In genomic region chr15:40072216-40072990, GRCh38 we compare ENCODE assay signal across 22 cellular contexts. TPM values are rescaled to one million over a fixed set of nuclear protein-coding genes. Genes with fewer than 3 reads are reported as not detected.
DNase-seq lines count a peak whose midpoint lies in the region; ATAC-seq and TF ChIP-seq lines count a peak whose summit lies in the region.
"Had no signal": no experiment of that assay in that cellular context is flagged by ENCODE, and none has a peak within 500 bp of the region (broad histone marks: within the 10 kb centered on the region; RNA-seq: fewer than 3 reads in every experiment).

No MANE protein-coding gene starts in this region.

- DNase-seq in CD14-positive monocyte (ENCODE audit: low spot score), result no peak
- DNase-seq in SK-N-MC (ENCODE audit: low read depth, low spot score), result no peak
- peak; percentile 41 to 54 for DNase-seq in heart right ventricle
- peak in 1 of 2 donors; percentile 40 for DNase-seq in trophoblast cell
- no peak for DNase-seq in sigmoid colon
- no peak for DNase-seq in stomach
- DNase-seq: activated CD4-positive, alpha-beta memory T cell treated with anti-CD3 and anti-CD28 coated beads, Interleukin-2, amount 10 ng/mL, durations not matched to agents 7 days and 5 days; activated naive CD4-positive, alpha-beta T cell treated with anti-CD3 and anti-CD28 coated beads, Interleukin-2, amount 50 U/mL, for 16 hours; activated T-cell treated with anti-CD3 and anti-CD28 coated beads, Interleukin-2, amount 50 U/mL, for 1 hour; aorta; CD8-positive, alpha-beta memory T cell; DMS79 treated with DMSO at 0.1 percent for 48 hours; effector memory CD4-positive, alpha-beta T cell; KG1; natural killer cell; NCI-H2081; NCI-H526; stimulated activated CD8-positive, alpha-beta memory T cell treated with anti-CD3 and anti-CD28 coated beads, Interleukin-4, amount 100 ng/mL, for 48 hours; T-helper 17 cell had no signal

- H3K27ac Mint-ChIP-seq in CD14-positive monocyte, result peak overlapping the region in 2 of 7 donors; percentile 3 to 19
- H3K27ac Mint-ChIP-seq: activated CD4-positive, alpha-beta memory T cell treated with anti-CD3 and anti-CD28 coated beads, Interleukin-2, amount 10 ng/mL, durations not matched to agents 7 days and 5 days; natural killer cell; T-helper 17 cell had no signal

- H4K8ac ChIP-seq in trophoblast cell (ENCODE audit: low read depth, low read length), result peak overlapping the region; percentile 37

- H3K14ac ChIP-seq in trophoblast cell (ENCODE audit: low read length), result no peak overlapping the region

- H3K79me1 ChIP-seq in trophoblast cell (ENCODE audit: low read length), result peaks cover 11% of the 10 kb centered on the region

- TF ChIP-seq POLR2A in sigmoid colon (IDR thresholded peaks at IDR 0.05), result no peak
- no peak for TF ChIP-seq POLR2A in stomach (IDR thresholded peaks at IDR 0.05)

- H3K4me1 ChIP-seq in heart right ventricle (peaks cover 11 to 42% (median 28%) of the 10 kb centered on the region in 9 donors), trophoblast cell (ENCODE audit: control insufficient read depth in 1 of 2, insufficient read depth in 2 of 2, low read length in 2 of 2) (peaks cover 17 to 20% of the 10 kb centered on the region in 2 experiments), sigmoid colon (peaks cover 0 to 27% (median 22%) of the 10 kb centered on the region in 4 donors), stomach (peaks cover 27 to 61% (median 49%) of the 10 kb centered on the region in 4 donors)

- H2BK5ac ChIP-seq in trophoblast cell (ENCODE audit: low read depth, low read length, poor library complexity), result no peak overlapping the region

- H3K23ac ChIP-seq in trophoblast cell (ENCODE audit: low read length), result no peak overlapping the region

- peak overlapping the region; percentile 67 to 71 for H3K4me3 Mint-ChIP-seq in CD14-positive monocyte
- H3K4me3 Mint-ChIP-seq: activated CD4-positive, alpha-beta memory T cell treated with anti-CD3 and anti-CD28 coated beads, Interleukin-2, amount 10 ng/mL, durations not matched to agents 7 days and 5 days; natural killer cell; T-helper 17 cell had no signal

- H3K4me2 ChIP-seq in trophoblast cell (ENCODE audit: low read length), result no peak overlapping the region

- H2BK12ac ChIP-seq in trophoblast cell (ENCODE audit: low read length), result peak overlapping the region; percentile 58

- peaks cover 27% of the 10 kb centered on the region for H3K4me1 Mint-ChIP-seq in CD14-positive monocyte

- peaks cover 0 to 3% of the 10 kb centered on the region in 2 donors for H3K36me3 Mint-ChIP-seq in CD14-positive monocyte
- H3K36me3 Mint-ChIP-seq: CD8-positive, alpha-beta memory T cell; natural killer cell had no signal

- H3K27me3 ChIP-seq in heart right ventricle (no peaks in the 10 kb centered on the region), trophoblast cell (ENCODE audit: insufficient read depth, low read length) (no peaks in the 10 kb centered on the region), sigmoid colon (no peaks in the 10 kb centered on the region), stomach (no peaks in the 10 kb centered on the region)
- H3K27me3 ChIP-seq: suprapubic skin had no signal

- TF ChIP-seq EP300 in sigmoid colon (IDR thresholded peaks at IDR 0.05) (no peak), stomach (IDR thresholded peaks at IDR 0.05) (no peak)

- no peak overlapping the region for H3K4ac ChIP-seq in trophoblast cell (ENCODE audit: low read depth, low read length)

- no peak for TF ChIP-seq CTCF in CD14-positive monocyte (IDR thresholded peaks at IDR 0.05)
- peak in 4 of 9 donors; percentile 5 to 26 (median 22) for TF ChIP-seq CTCF in heart right ventricle (IDR thresholded peaks at IDR 0.05)
- peak in 1 of 4 experiments; percentile 4 for TF ChIP-seq CTCF in sigmoid colon (IDR thresholded peaks at IDR 0.05)
- TF ChIP-seq CTCF in stomach (IDR thresholded peaks at IDR 0.05), result no peak

- WGBS in heart right ventricle, 2 donors, result 47 to 51% methylated on average over 34 of the region's 34 CpGs
- no CpG with 5 or more reads among the region's 34 CpGs for WGBS in trophoblast cell (ENCODE audit: extremely low coverage, insufficient coverage, insufficient read length)
- 24 to 71% methylated on average over 34 of the region's 34 CpGs for WGBS in sigmoid colon, 2 donors
- 42 to 67% (median 59%) methylated on average over 22 to 34 of the region's 34 CpGs for WGBS in stomach, 5 donors

- peak overlapping the region; percentile 25 for H2BK120ac ChIP-seq in trophoblast cell (ENCODE audit: insufficient read depth, low read length, poor library complexity)

- H2AK5ac ChIP-seq in trophoblast cell (ENCODE audit: low read length), result peak overlapping the region; percentile 30

- no peak overlapping the region for H2AFZ ChIP-seq in trophoblast cell (ENCODE audit: insufficient read depth, low read length, poor library complexity)

- no peaks in the 10 kb centered on the region for H3K36me3 ChIP-seq in SK-N-MC (ENCODE audit: insufficient read depth, low read length)
- H3K36me3 ChIP-seq in heart right ventricle, result no peaks in the 10 kb centered on the region
- no peaks in the 10 kb centered on the region for H3K36me3 ChIP-seq in trophoblast cell (ENCODE audit: control insufficient read depth in 1 of 2, insufficient read depth in 2 of 2, low read length in 2 of 2)
- no peaks in the 10 kb centered on the region for H3K36me3 ChIP-seq in sigmoid colon
- H3K36me3 ChIP-seq in stomach, result no peaks in the 10 kb centered on the region
- H3K36me3 ChIP-seq: suprapubic skin had no signal

- H3K9ac ChIP-seq in SK-N-MC (ENCODE audit: insufficient read length) (no peak overlapping the region), trophoblast cell (ENCODE audit: low read length) (no peak overlapping the region)

- peaks cover 0 to 6% (median 3%) of the 10 kb centered on the region in 7 donors for H3K9me3 Mint-ChIP-seq in CD14-positive monocyte
- H3K9me3 Mint-ChIP-seq: activated CD4-positive, alpha-beta memory T cell treated with anti-CD3 and anti-CD28 coated beads, Interleukin-2, amount 10 ng/mL, durations not matched to agents 7 days and 5 days; CD8-positive, alpha-beta memory T cell; natural killer cell had no signal

- H3K27ac ChIP-seq in SK-N-MC (peak overlapping the region; percentile 42; the same call in 1 of the 2 replicates), heart right ventricle (peak overlapping the region in 5 of 10 donors; percentile 15 to 60 (median 47)), trophoblast cell (ENCODE audit: low read depth, low read length) (no peak overlapping the region), sigmoid colon (no peak overlapping the region), stomach (peak overlapping the region in 1 of 5 donors; percentile 38)
- H3K27ac ChIP-seq: suprapubic skin had no signal

- no peak overlapping the region for H4K12ac ChIP-seq in trophoblast cell (ENCODE audit: low read depth, low read length)

- peak in 4 of 8 donors; percentile 16 to 68 (median 56) for ATAC-seq in heart right ventricle
- no peak for ATAC-seq in HG03280 (IDR thresholded peaks at IDR 0.05; ENCODE audit: unreplicated experiment)
- no peak for ATAC-seq in HG03457 (IDR thresholded peaks at IDR 0.05; ENCODE audit: unreplicated experiment)
- ATAC-seq: natural killer cell, T-helper 17 cell had no signal

- H3K27me3 Mint-ChIP-seq in CD14-positive monocyte (ENCODE audit: low read depth in 3 of 3), result peaks cover 5 to 12% (median 8%) of the 10 kb centered on the region in 3 donors
- H3K27me3 Mint-ChIP-seq: CD8-positive, alpha-beta memory T cell had no signal

- peak overlapping the region; percentile 52 for H4K91ac ChIP-seq in trophoblast cell (ENCODE audit: low read depth, low read length)

- H3K4me3 ChIP-seq in SK-N-MC (no peak overlapping the region), heart right ventricle (peak overlapping the region in 4 of 10 donors; percentile 18 to 32 (median 24)), trophoblast cell (ENCODE audit: low read depth, low read length) (no peak overlapping the region), sigmoid colon (no peak overlapping the region), stomach (no peak overlapping the region)
- H3K4me3 ChIP-seq: suprapubic skin had no signal

- intact Hi-C loops in CD14-positive monocyte (cut with micrococcal nuclease), result no loop called here
- intact Hi-C loops in heart right ventricle (cut with DNase I), result no loop called here
- intact Hi-C loops in sigmoid colon (cut with DNase I), result no loop called here
- intact Hi-C loops in stomach (cut with DNase I; ENCODE audit: low total_unique reads), result no loop called here

- no peak overlapping the region for H3K18ac ChIP-seq in trophoblast cell (ENCODE audit: low read length)

- H3K79me2 ChIP-seq in trophoblast cell (ENCODE audit: control insufficient read depth, insufficient read depth, low read length, poor library complexity), result peaks cover 3% of the 10 kb centered on the region

- no peaks in the 10 kb centered on the region for H3K9me3 ChIP-seq in SK-N-MC (ENCODE audit: low read depth, low read length)
- H3K9me3 ChIP-seq in heart right ventricle, result no peaks in the 10 kb centered on the region
- H3K9me3 ChIP-seq in trophoblast cell (ENCODE audit: insufficient read depth, low read depth, low read length), result no peaks in the 10 kb centered on the region
- H3K9me3 ChIP-seq in sigmoid colon, result no peaks in the 10 kb centered on the region
- H3K9me3 ChIP-seq in stomach, result no peaks in the 10 kb centered on the region
- H3K9me3 ChIP-seq: suprapubic skin had no signal

RNA-seq across cellular contexts. Expression of gene SRP14, which starts 33.4 kb away (rescaled TPM):
- 100 to 1,000 TPM; 525 to 548 TPM for polyA plus RNA-seq in CD14-positive monocyte
- total RNA-seq in heart right ventricle, result 100 to 1,000 TPM; 189 to 290 (median 210) TPM
- 100 to 1,000 TPM; 395 to 699 TPM for polyA plus RNA-seq in heart right ventricle
- 497 and 515 TPM in 2 replicates for polyA plus RNA-seq in trophoblast cell (2013)
- 100 to 1,000 TPM; 307 to 378 (median 342) TPM for total RNA-seq in sigmoid colon
- polyA plus RNA-seq in sigmoid colon, result 100 to 1,000 TPM; 304 to 467 (median 403) TPM
- 100 to 1,000 TPM in 3 of 5 donors, 10 to 100 TPM in 2; 72.4 to 350 (median 168) TPM for total RNA-seq in stomach
- polyA plus RNA-seq in stomach, result 100 to 1,000 TPM; 369 to 411 (median 382) TPM

RNA-seq across cellular contexts. Expression of gene BMF, which starts 36.3 kb away (rescaled TPM):
- polyA plus RNA-seq in CD14-positive monocyte (1 to 10 TPM; 5.6 to 6.5 TPM), heart right ventricle (1 to 10 TPM; 2.1 to 4.6 TPM), sigmoid colon (10 to 100 TPM in 2 of 3 donors, 1 to 10 TPM in 1; 4.8 to 18.1 (median 15.5) TPM), stomach (1 to 10 TPM; 3.8 to 6.5 (median 5.1) TPM)
- total RNA-seq in heart right ventricle (10 to 100 TPM in 1 of 10 donors, 1 to 10 TPM in 8, under 1 TPM in 1; 0.92 to 10.2 (median 3.0) TPM), sigmoid colon (10 to 100 TPM in 3 of 4 donors, 1 to 10 TPM in 1; 5.8 to 18.0 (median 14.8) TPM), stomach (10 to 100 TPM in 3 of 5 donors, 1 to 10 TPM in 2; 2.2 to 11.7 (median 10.7) TPM)
- 20.8 and 22.5 TPM in 2 replicates for polyA plus RNA-seq in trophoblast cell (2013)

Comparison
In these comparisons a context has a peak if more than half of its experiments do, and no peak if none do; other contexts are left out.
1. DNase-seq: peak in heart right ventricle (2 of 2); none in CD14-positive monocyte (single experiment), SK-N-MC (single experiment), sigmoid colon (single experiment) and stomach (single experiment).